In the genomic region with DNA sequence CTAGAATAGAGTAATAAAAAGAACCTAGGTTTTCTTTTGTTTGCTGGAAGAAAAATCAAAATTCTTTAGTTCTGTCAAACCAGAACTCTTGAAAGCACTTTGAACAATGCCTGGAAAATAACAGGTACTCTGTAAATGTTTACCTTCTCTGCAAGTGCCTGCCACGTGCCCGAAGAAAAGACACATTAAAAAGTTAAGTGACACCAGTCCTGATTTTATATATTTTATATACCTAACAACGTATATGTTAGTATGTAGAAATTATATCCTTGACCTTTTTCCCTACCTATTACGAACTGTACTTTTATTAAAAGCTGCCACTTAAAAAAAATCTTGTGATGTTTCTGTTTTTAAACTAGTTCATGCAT, we compare ENCODE assay signal across 8 cellular contexts. TPM values are rescaled to one million over a fixed set of nuclear protein-coding genes. Genes with fewer than 3 reads are reported as not detected.
A peak's percentile ranks its signal among the peaks of the same experiment; 100 is the strongest.
DNase-seq lines count a peak whose midpoint lies in the region; ATAC-seq, FAIRE-seq and TF ChIP-seq lines count a peak whose summit lies in the region.

No MANE protein-coding gene starts in this region.

- DNase-seq in AG04450 (ENCODE audit: low read depth, low spot score) (no peak), HL-60 (ENCODE audit: low read depth in 1 of 2, low spot score in 1 of 2) (no peak), SW480 (ENCODE audit: low spot score) (no peak), H54 (ENCODE audit: insufficient read length, low spot score) (no peak), NCI-H1092 treated with DMSO at 0.1 percent for 48 hours (lab: John Stamatoyannopoulos, UW) (no peak)

- CTCF ChIA-PET in AG04450 (lab: Charles Lee) = interaction anchor here (1.1 to 5.5 kb wide), 5 partner anchors 13 to 89 kb away, joined by 4 to 35 read pairs (median 6); a partner anchor contains a TSS

- peak overlapping the region; percentile 98 to 100 (median 100) for H3K27ac Mint-ChIP-seq in brain

- POLR2A ChIA-PET in AG04450 (lab: Yijun Ruan, JAX) = interaction anchor here (3.6 kb wide), 1 partner anchor 21 kb away, joined by 41 read pairs; a partner anchor contains a TSS

- FAIRE-seq in H54 (lab: Jason Lieb, UNC) = no peak

- no peak for TF ChIP-seq POLR2A in H54 (IDR thresholded peaks at IDR 0.05; ENCODE audit: low read depth, low read length)

- peaks cover under 1 to 8% of the 10 kb centered on the region in 2 donors for H3K36me3 ChIP-seq in muscle layer of duodenum (ENCODE audit: control insufficient read depth in 1 of 2, insufficient read depth in 2 of 2, low read length in 2 of 2)

- H3K27me3 ChIP-seq in AG04450 (ENCODE audit: control insufficient read depth, insufficient read depth, low read length) (no peaks in the 10 kb centered on the region), HL-60 (ENCODE audit: insufficient read depth, poor library complexity, severe bottlenecking) (no peaks in the 10 kb centered on the region), muscle layer of duodenum (ENCODE audit: low read depth, low read length) (no peaks in the 10 kb centered on the region)

- H3K4me3 Mint-ChIP-seq in brain = peak overlapping the region; percentile 94 to 99 (median 95)

- ATAC-seq in GM19455 (IDR thresholded peaks at IDR 0.05; ENCODE audit: unreplicated experiment) = no peak

- peaks cover 7 to 19% of the 10 kb centered on the region in 2 donors for H3K4me1 ChIP-seq in muscle layer of duodenum (ENCODE audit: control insufficient read depth in 1 of 2, insufficient read depth in 2 of 2, low read length in 2 of 2)

- H3K4me3 ChIP-seq in AG04450 (ENCODE audit: low read depth, low read length) (peak overlapping the region; percentile 96), HL-60 (replicated peaks; ENCODE audit: insufficient read depth, low read length) (peak overlapping the region; percentile 92), muscle layer of duodenum (ENCODE audit: low read depth in 1 of 2, low read length in 2 of 2) (peak overlapping the region; percentile 89 to 99)

- H3K27me3 Mint-ChIP-seq in brain = peaks cover 15% of the 10 kb centered on the region

- peaks cover 55% of the 10 kb centered on the region for H3K4me1 Mint-ChIP-seq in brain

- peaks cover 25% of the 10 kb centered on the region for H3K36me3 Mint-ChIP-seq in brain

- H3K27ac ChIP-seq in AG04450 (ENCODE audit: low read depth, low read length) (no peak overlapping the region), HL-60 (replicated peaks) (peak overlapping the region; percentile 94), muscle layer of duodenum (ENCODE audit: low read length) (peak overlapping the region; percentile 96)

- H3K9me3 ChIP-seq in AG04450 (ENCODE audit: control insufficient read depth, insufficient read depth, low read length) (no peaks in the 10 kb centered on the region; the same call in 1 of the 2 replicates), muscle layer of duodenum (ENCODE audit: control insufficient read depth in 1 of 2, low read length in 2 of 2) (no peaks in the 10 kb centered on the region)

- TF ChIP-seq CTCF in AG04450 (IDR thresholded peaks at IDR 0.05; ENCODE audit: low read depth, low read length) (no peak), HL-60 (IDR thresholded peaks at IDR 0.05; ENCODE audit: insufficient read depth, low read length) (no peak), brain (conservative IDR thresholded peaks at IDR 0.05) (no peak)

- no peaks in the 10 kb centered on the region for H3K9me3 Mint-ChIP-seq in brain

RNA-seq across cellular contexts. Expression of a gene that starts 1.0 kb away (rescaled TPM):
- 3.3 and 6.1 TPM in 2 replicates for polyA plus RNA-seq in AG04450 (2011; rRNA removed)
- 1.6 and 2.6 TPM in 2 replicates for polyA minus RNA-seq in AG04450 (2011; rRNA and poly(A)+ RNA removed)
- polyA plus RNA-seq in brain (ENCODE audit: insufficient read depth, low read depth, low replicate concordance) = 4.1 TPM

RNA-seq across cellular contexts. Expression of a gene that starts 1.4 kb away (rescaled TPM):
- polyA plus RNA-seq in AG04450 (2011; rRNA removed) (38.4 and 55.5 TPM in 2 replicates), brain (ENCODE audit: insufficient read depth, low read depth, low replicate concordance) (2.5 TPM)
- 20.5 and 46.7 TPM in 2 replicates for polyA minus RNA-seq in AG04450 (2011; rRNA and poly(A)+ RNA removed)

RNA-seq across cellular contexts. Expression of a gene that starts 20.8 kb away (rescaled TPM):
- 18.8 and 23.3 TPM in 2 replicates for polyA plus RNA-seq in AG04450 (2011; rRNA removed)
- 19.4 and 30.7 TPM in 2 replicates for polyA minus RNA-seq in AG04450 (2011; rRNA and poly(A)+ RNA removed)
- 15.9 TPM for polyA plus RNA-seq in brain (ENCODE audit: insufficient read depth, low read depth, low replicate concordance)

Comparison
In these comparisons a context has a peak if more than half of its experiments do, and no peak if none do; other contexts are left out.
1. RNA of a gene that starts 1.4 kb away (polyA plus RNA-seq): 38.4 to 55.5 TPM in AG04450; 2.5 TPM in brain (single experiment); every median in the first group is over 10 times any median in the second.
2. Peak in every context shown above with its lines, with median percentiles within 50 percentile points of each other: H3K4me3 ChIP-seq.